20 cellular contexts compared by ENCODE assay signal in genomic region chr11:43908191-43908590, GRCh38. TPM values are rescaled to one million over a fixed set of nuclear protein-coding genes. Genes with fewer than 3 reads are reported as not detected.
DNase-seq lines count a peak whose midpoint lies in the region; ATAC-seq and TF ChIP-seq lines count a peak whose summit lies in the region.
"Had no signal": no experiment of that assay in that cellular context is flagged by ENCODE, and none has a peak within 500 bp of the region (broad histone marks: within the 10 kb centered on the region; RNA-seq: fewer than 3 reads in every experiment).

No MANE protein-coding gene starts in this region.

- peaks cover 25% of the 10 kb centered on the region for H3F3A ChIP-seq in MM.1S (ENCODE audit: insufficient read depth, low read length)

- no peak for DNase-seq in CD4-positive, CD25-positive, alpha-beta regulatory T cell
- DNase-seq in MM.1S = no peak
- peak; percentile 26 for DNase-seq in WERI-Rb-1
- DNase-seq in glutamatergic neuron = no peak
- no peak for DNase-seq in RWPE1 (ENCODE audit: low spot score)
- no peak for DNase-seq in NCI-H2029 treated with DMSO at 0.1 percent for 48 hours (lab: John Stamatoyannopoulos, UW)
- DNase-seq: BE2C; CD4-positive, alpha-beta T cell; DMS153; GF-D8; GM23248; HCEC 1CT; MV-4-11; NCI-H187 treated with DMSO at 0.1 percent for 48 hours; NCI-H446 treated with DMSO at 0.1 percent for 48 hours; NCI-H774; PC-3; RPMI8226; SIG-M5 had no signal

- H3K4me3 Mint-ChIP-seq in CD4-positive, CD25-positive, alpha-beta regulatory T cell = no peak overlapping the region
- H3K4me3 Mint-ChIP-seq in glutamatergic neuron (ENCODE audit: unreplicated experiment) = peak overlapping the region; percentile 56
- H3K4me3 Mint-ChIP-seq: CD4-positive, alpha-beta T cell had no signal

- no peaks in the 10 kb centered on the region for H4K20me1 ChIP-seq in MM.1S (ENCODE audit: insufficient read depth, low read length)

- H3K36me3 ChIP-seq in CD4-positive, CD25-positive, alpha-beta regulatory T cell (ENCODE audit: control insufficient read depth, insufficient read depth, low read length) = peaks cover 50% of the 10 kb centered on the region
- H3K36me3 ChIP-seq in MM.1S (replicated peaks; ENCODE audit: insufficient read depth, low read length) = no peaks in the 10 kb centered on the region
- peaks cover 5% of the 10 kb centered on the region for H3K36me3 ChIP-seq in WERI-Rb-1
- H3K36me3 ChIP-seq: BE2C had no signal

- no peak for TF ChIP-seq CTCF in MM.1S (IDR thresholded peaks at IDR 0.05; ENCODE audit: low read length)
- no peak for TF ChIP-seq CTCF in WERI-Rb-1 (IDR thresholded peaks at IDR 0.05; ENCODE audit: low read depth, low read length)
- TF ChIP-seq CTCF in glutamatergic neuron (IDR thresholded peaks at IDR 0.05; ENCODE audit: partially characterized antibody, unreplicated experiment) = no peak
- no peak for TF ChIP-seq CTCF in RWPE1 (conservative IDR thresholded peaks at IDR 0.05; ENCODE audit: low read depth)

- CTCF ChIA-PET in RWPE1 (lab: Yijun Ruan, JAX) = interaction anchor here (1.2 kb wide), 1 partner anchor 18 kb away, joined by 3 read pairs; no protein-coding TSS in a partner anchor

- H3K9me2 ChIP-seq in MM.1S (replicated peaks; ENCODE audit: insufficient read depth, low read length) = no peaks in the 10 kb centered on the region

- POLR2A ChIA-PET in RWPE1 (lab: Yijun Ruan, JAX; ENCODE audit: low non-redundant PET) = no interaction called here

- H3K27ac Mint-ChIP-seq in CD4-positive, CD25-positive, alpha-beta regulatory T cell = peak overlapping the region in 2 of 3 donors; percentile 31
- H3K27ac Mint-ChIP-seq in glutamatergic neuron (ENCODE audit: unreplicated experiment) = peak overlapping the region; percentile 6
- H3K27ac Mint-ChIP-seq: CD4-positive, alpha-beta T cell had no signal

- peaks cover 57% of the 10 kb centered on the region for H3K36me3 Mint-ChIP-seq in CD4-positive, CD25-positive, alpha-beta regulatory T cell
- H3K36me3 Mint-ChIP-seq in glutamatergic neuron (ENCODE audit: unreplicated experiment) = no peaks in the 10 kb centered on the region

- ATAC-seq in CD4-positive, CD25-positive, alpha-beta regulatory T cell (ENCODE audit: low read depth in 2 of 2) = no peak
- no peak for ATAC-seq in HG02623 (IDR thresholded peaks at IDR 0.05; ENCODE audit: unreplicated experiment)
- ATAC-seq: PC-3 had no signal

- H3K27me3 ChIP-seq in CD4-positive, CD25-positive, alpha-beta regulatory T cell (ENCODE audit: control insufficient read depth, insufficient read depth, low read length) = no peaks in the 10 kb centered on the region
- H3K27me3 ChIP-seq in MM.1S (replicated peaks; ENCODE audit: insufficient read depth, low read length) (no peaks in the 10 kb centered on the region), WERI-Rb-1 (ENCODE audit: insufficient read depth, low read depth, severe bottlenecking) (no peaks in the 10 kb centered on the region)
- H3K27me3 ChIP-seq: BE2C had no signal

- H3K4me2 ChIP-seq in MM.1S (ENCODE audit: low read depth, low read length) = peak overlapping the region; percentile 70

- H3K9me3 ChIP-seq in CD4-positive, CD25-positive, alpha-beta regulatory T cell (ENCODE audit: control insufficient read depth in 2 of 2, low read length in 2 of 2) = no peaks in the 10 kb centered on the region
- H3K9me3 ChIP-seq in MM.1S (replicated peaks; ENCODE audit: insufficient read depth, low read length) (no peaks in the 10 kb centered on the region), WERI-Rb-1 (ENCODE audit: severe bottlenecking) (no peaks in the 10 kb centered on the region)
- H3K9me3 ChIP-seq: BE2C had no signal

- no peak overlapping the region for H2AFZ ChIP-seq in MM.1S (ENCODE audit: low read length)
- H2AFZ ChIP-seq: GM23248 had no signal

- H3K79me2 ChIP-seq in MM.1S (ENCODE audit: low read length) = peaks cover 41% of the 10 kb centered on the region

- H3K9me3 Mint-ChIP-seq in CD4-positive, CD25-positive, alpha-beta regulatory T cell = no peaks in the 10 kb centered on the region
- peaks cover 6% of the 10 kb centered on the region for H3K9me3 Mint-ChIP-seq in glutamatergic neuron (ENCODE audit: unreplicated experiment)
- H3K9me3 Mint-ChIP-seq: CD4-positive, alpha-beta T cell had no signal

- H3K4me1 ChIP-seq in CD4-positive, CD25-positive, alpha-beta regulatory T cell (ENCODE audit: control insufficient read depth, insufficient read depth, low read length, poor library complexity, severe bottlenecking) = no peaks in the 10 kb centered on the region
- H3K4me1 ChIP-seq in MM.1S (ENCODE audit: low read length) = peaks cover 52% of the 10 kb centered on the region

- H3K27ac ChIP-seq in CD4-positive, CD25-positive, alpha-beta regulatory T cell (ENCODE audit: insufficient read depth, low read length, poor library complexity, severe bottlenecking) = no peak overlapping the region
- H3K27ac ChIP-seq in MM.1S (ENCODE audit: low read length) (peak overlapping the region; percentile 75), WERI-Rb-1 (no peak overlapping the region), RWPE1 (no peak overlapping the region)
- H3K27ac ChIP-seq: GM23248 had no signal

- no peaks in the 10 kb centered on the region for H3K27me3 Mint-ChIP-seq in CD4-positive, CD25-positive, alpha-beta regulatory T cell
- peaks cover 5% of the 10 kb centered on the region for H3K27me3 Mint-ChIP-seq in glutamatergic neuron (ENCODE audit: unreplicated experiment)
- H3K27me3 Mint-ChIP-seq: CD4-positive, alpha-beta T cell had no signal

- H3K4me1 Mint-ChIP-seq in CD4-positive, CD25-positive, alpha-beta regulatory T cell = peaks cover 8 to 29% (median 16%) of the 10 kb centered on the region in 4 donors
- H3K4me1 Mint-ChIP-seq in glutamatergic neuron (ENCODE audit: low read depth, unreplicated experiment) = peaks cover 48% of the 10 kb centered on the region

- H3K9ac ChIP-seq in MM.1S (ENCODE audit: low read length) = peak overlapping the region; percentile 12; the same call in 1 of the 2 replicates
- H3K9ac ChIP-seq: GM23248 had no signal

- H3K4me3 ChIP-seq in CD4-positive, CD25-positive, alpha-beta regulatory T cell (ENCODE audit: low read depth, low read length) = no peak overlapping the region
- H3K4me3 ChIP-seq in MM.1S (ENCODE audit: low read length) (peak overlapping the region; percentile 15), WERI-Rb-1 (ENCODE audit: low read depth, low read length) (no peak overlapping the region)
- H3K4me3 ChIP-seq: GM23248 had no signal

RNA-seq across cellular contexts. Expression of gene ALKBH3, which starts 27.6 kb away (rescaled TPM):
- 17.4 TPM for total RNA-seq in CD4-positive, CD25-positive, alpha-beta regulatory T cell
- 10 to 100 TPM; 28.6 to 49.7 (median 41.1) TPM for polyA plus RNA-seq in CD4-positive, CD25-positive, alpha-beta regulatory T cell
- total RNA-seq in glutamatergic neuron (ENCODE audit: unreplicated experiment) = 30.4 TPM

RNA-seq across cellular contexts. Expression of gene C11orf96, which starts 34.2 kb away (rescaled TPM):
- total RNA-seq in CD4-positive, CD25-positive, alpha-beta regulatory T cell = 0.39 TPM
- not detected for polyA plus RNA-seq in CD4-positive, CD25-positive, alpha-beta regulatory T cell
- total RNA-seq in glutamatergic neuron (ENCODE audit: unreplicated experiment) = 74.9 TPM
- total RNA-seq: CD4-positive, alpha-beta T cell had no signal

Comparison
In these comparisons a context has a peak if more than half of its experiments do, and no peak if none do; other contexts are left out.
1. RNA of gene C11orf96, which starts 34.2 kb away (total RNA-seq): 74.9 TPM in glutamatergic neuron (single experiment); 0.39 TPM in CD4-positive, CD25-positive, alpha-beta regulatory T cell (single experiment); every median in the first group is over 10 times any median in the second.